Comparison of ENCODE assay signal across 2 cellular contexts in the genomic region with DNA sequence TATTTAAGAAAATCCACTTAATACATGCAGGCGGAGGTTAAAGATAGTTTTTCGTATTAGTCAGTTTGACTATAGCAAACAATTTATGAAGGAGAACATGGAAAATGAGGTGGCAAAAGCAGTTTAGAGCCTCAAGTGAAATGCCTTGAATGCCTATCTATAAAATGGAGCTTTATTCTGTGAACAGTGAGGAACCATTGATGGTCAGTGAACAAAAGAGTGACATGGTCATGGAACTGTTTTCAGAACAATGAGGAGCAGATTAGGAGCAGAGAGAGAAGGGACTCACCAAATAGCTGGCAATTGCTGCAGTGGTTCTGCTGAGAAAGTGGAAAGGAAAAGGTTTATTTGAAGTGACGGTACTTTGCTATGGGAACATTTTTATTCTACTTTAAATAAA.
TF ChIP-seq lines count a peak whose summit lies in the region.

No MANE protein-coding gene starts in this region.

TF ChIP-seq in SK-N-SH, 30 proteins besides CTCF, POLR2A, EP300 and RAD21 (continued from another document):
- TF ChIP-seq, protein P1, sequence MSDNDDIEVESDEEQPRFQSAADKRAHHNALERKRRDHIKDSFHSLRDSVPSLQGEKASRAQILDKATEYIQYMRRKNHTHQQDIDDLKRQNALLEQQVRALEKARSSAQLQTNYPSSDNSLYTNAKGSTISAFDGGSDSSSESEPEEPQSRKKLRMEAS (IDR thresholded peaks at IDR 0.05; ENCODE audit: low read depth) = no peak
- TF ChIP-seq GATA2 (CRISPR knock-in tag; IDR thresholded peaks at IDR 0.05) (no peak), RCOR1 (IDR thresholded peaks at IDR 0.05; ENCODE audit: low read length) (no peak), YY1 (IDR thresholded peaks at IDR 0.05; ENCODE audit: low read depth) (no peak), ELF1 (IDR thresholded peaks at IDR 0.05) (no peak), USF2 (IDR thresholded peaks at IDR 0.05; ENCODE audit: borderline replicate concordance, low read depth, low read length) (no peak), FOSL2 (IDR thresholded peaks at IDR 0.05; ENCODE audit: borderline replicate concordance, low read depth) (no peak)
- TF ChIP-seq, protein P2, sequence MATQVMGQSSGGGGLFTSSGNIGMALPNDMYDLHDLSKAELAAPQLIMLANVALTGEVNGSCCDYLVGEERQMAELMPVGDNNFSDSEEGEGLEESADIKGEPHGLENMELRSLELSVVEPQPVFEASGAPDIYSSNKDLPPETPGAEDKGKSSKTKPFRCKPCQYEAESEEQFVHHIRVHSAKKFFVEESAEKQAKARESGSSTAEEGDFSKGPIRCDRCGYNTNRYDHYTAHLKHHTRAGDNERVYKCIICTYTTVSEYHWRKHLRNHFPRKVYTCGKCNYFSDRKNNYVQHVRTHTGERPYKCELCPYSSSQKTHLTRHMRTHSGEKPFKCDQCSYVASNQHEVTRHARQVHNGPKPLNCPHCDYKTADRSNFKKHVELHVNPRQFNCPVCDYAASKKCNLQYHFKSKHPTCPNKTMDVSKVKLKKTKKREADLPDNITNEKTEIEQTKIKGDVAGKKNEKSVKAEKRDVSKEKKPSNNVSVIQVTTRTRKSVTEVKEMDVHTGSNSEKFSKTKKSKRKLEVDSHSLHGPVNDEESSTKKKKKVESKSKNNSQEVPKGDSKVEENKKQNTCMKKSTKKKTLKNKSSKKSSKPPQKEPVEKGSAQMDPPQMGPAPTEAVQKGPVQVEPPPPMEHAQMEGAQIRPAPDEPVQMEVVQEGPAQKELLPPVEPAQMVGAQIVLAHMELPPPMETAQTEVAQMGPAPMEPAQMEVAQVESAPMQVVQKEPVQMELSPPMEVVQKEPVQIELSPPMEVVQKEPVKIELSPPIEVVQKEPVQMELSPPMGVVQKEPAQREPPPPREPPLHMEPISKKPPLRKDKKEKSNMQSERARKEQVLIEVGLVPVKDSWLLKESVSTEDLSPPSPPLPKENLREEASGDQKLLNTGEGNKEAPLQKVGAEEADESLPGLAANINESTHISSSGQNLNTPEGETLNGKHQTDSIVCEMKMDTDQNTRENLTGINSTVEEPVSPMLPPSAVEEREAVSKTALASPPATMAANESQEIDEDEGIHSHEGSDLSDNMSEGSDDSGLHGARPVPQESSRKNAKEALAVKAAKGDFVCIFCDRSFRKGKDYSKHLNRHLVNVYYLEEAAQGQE (IDR thresholded peaks at IDR 0.05; ENCODE audit: low read depth, low read length) = no peak

TF ChIP-seq in SK-N-SH treated with all-trans-retinoic acid at 6 μM for 48 hours, 23 proteins besides CTCF, POLR2A, EP300 and RAD21 (continued from another document):
- TF ChIP-seq PATZ1 (CRISPR knock-in tag; IDR thresholded peaks at IDR 0.05; ENCODE audit: borderline replicate concordance) = no peak
- TF ChIP-seq RARB (CRISPR knock-in tag; IDR thresholded peaks at IDR 0.05) = no peak
- TF ChIP-seq PPARA (CRISPR knock-in tag; IDR thresholded peaks at IDR 0.05; ENCODE audit: borderline replicate concordance) = no peak
- no peak for TF ChIP-seq CREB5 (CRISPR knock-in tag; IDR thresholded peaks at IDR 0.05; ENCODE audit: low read depth)
- TF ChIP-seq, protein P3, sequence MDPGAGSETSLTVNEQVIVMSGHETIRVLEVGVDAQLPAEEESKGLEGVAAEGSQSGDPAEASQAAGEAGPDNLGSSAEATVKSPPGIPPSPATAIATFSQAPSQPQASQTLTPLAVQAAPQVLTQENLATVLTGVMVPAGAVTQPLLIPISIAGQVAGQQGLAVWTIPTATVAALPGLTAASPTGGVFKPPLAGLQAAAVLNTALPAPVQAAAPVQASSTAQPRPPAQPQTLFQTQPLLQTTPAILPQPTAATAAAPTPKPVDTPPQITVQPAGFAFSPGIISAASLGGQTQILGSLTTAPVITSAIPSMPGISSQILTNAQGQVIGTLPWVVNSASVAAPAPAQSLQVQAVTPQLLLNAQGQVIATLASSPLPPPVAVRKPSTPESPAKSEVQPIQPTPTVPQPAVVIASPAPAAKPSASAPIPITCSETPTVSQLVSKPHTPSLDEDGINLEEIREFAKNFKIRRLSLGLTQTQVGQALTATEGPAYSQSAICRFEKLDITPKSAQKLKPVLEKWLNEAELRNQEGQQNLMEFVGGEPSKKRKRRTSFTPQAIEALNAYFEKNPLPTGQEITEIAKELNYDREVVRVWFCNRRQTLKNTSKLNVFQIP (CRISPR knock-in tag; IDR thresholded peaks at IDR 0.05; ENCODE audit: borderline replicate concordance, low read depth) = no peak
- no peak for TF ChIP-seq BACH2 (CRISPR knock-in tag; IDR thresholded peaks at IDR 0.05; ENCODE audit: borderline replicate concordance)
- no peak for TF ChIP-seq ZNF8 (CRISPR knock-in tag; IDR thresholded peaks at IDR 0.05)
